In genomic region chr11:536841-537621, GRCh38 we compare ENCODE assay signal across 8 cellular contexts. TPM values are rescaled to one million over a fixed set of nuclear protein-coding genes. Genes with fewer than 3 reads are reported as not detected.
A peak's percentile ranks its signal among the peaks of the same experiment; 100 is the strongest.
DNase-seq lines count a peak whose midpoint lies in the region; ATAC-seq, FAIRE-seq and TF ChIP-seq lines count a peak whose summit lies in the region.

TSS of gene LRRC56 (plus strand) at chr11:537527. CDS start at chr11:540685, 3,158 bp downstream.

- no peak for DNase-seq in AG09309 (ENCODE audit: low read depth)
- peak; percentile 94 for DNase-seq in NCI-H82 (lab: John Stamatoyannopoulos, UW)
- peak; percentile 85 for DNase-seq in activated CD8-positive, alpha-beta memory T cell treated with anti-CD3 and anti-CD28 coated beads, Interleukin-2, amount 50 U/mL, for 1 hour (ENCODE audit: extremely low read depth)
- DNase-seq in endothelial cell of umbilical vein (ENCODE audit: low read depth, low spot score): peak; percentile 54
- DNase-seq in myocyte (ENCODE audit: low read depth): peak; percentile 34
- peak; percentile 82 to 91 for DNase-seq in stimulated activated CD8-positive, alpha-beta memory T cell treated with anti-CD3 and anti-CD28 coated beads, Interleukin-7, amount 100 ng/mL, for 4 hours (ENCODE audit: low read depth in 2 of 2)

- intact Hi-C loops in endothelial cell of umbilical vein (cut with micrococcal nuclease): loop anchor here (2.0 to 5.0 kb wide), 2 partner anchors 24 to 160 kb away; partner anchors contain the start of genes DEAF1, LMNTD2, RASSF7 and TMEM80

- H3K4me2 ChIP-seq in endothelial cell of umbilical vein (ENCODE audit: insufficient read depth, low read length): peak within 1 kb of the TSS; percentile 18

- FAIRE-seq in endothelial cell of umbilical vein (lab: Jason Lieb, UNC): peak; percentile 74

- no peaks in the 10 kb centered on the region for H4K20me1 ChIP-seq in endothelial cell of umbilical vein (replicated peaks; ENCODE audit: control insufficient read depth, extremely low read depth, insufficient read depth, low read length)

- H3K36me3 ChIP-seq in endothelial cell of umbilical vein (ENCODE audit: control insufficient read depth in 2 of 2, extremely low read depth in 1 of 2, insufficient read depth in 2 of 2, low read length in 2 of 2): peaks cover 4 to 10% of the 10 kb centered on the region in 2 experiments

- peak within 1 kb of the TSS; percentile 21 for H3K4me3 ChIP-seq in AG09309 (ENCODE audit: control insufficient read depth, low read depth, low read length)
- H3K4me3 ChIP-seq in endothelial cell of umbilical vein (replicated peaks in 1 of 3; ENCODE audit: insufficient read depth in 1 of 3, low read depth in 1 of 3, low read length in 3 of 3): peak within 1 kb of the TSS in 1 of 3 experiments; percentile 26

- H3K27ac ChIP-seq in endothelial cell of umbilical vein (ENCODE audit: insufficient read depth, low read depth, low read length): no peak within 1 kb of the TSS

- dilution Hi-C loops in endothelial cell of umbilical vein (cut with MboI; ENCODE audit: extremely low pct_ligation_motif_present, low sequenced_read_pairs): no loop called here

- no peaks in the 10 kb centered on the region for H3K27me3 ChIP-seq in endothelial cell of umbilical vein (ENCODE audit: control insufficient read depth in 2 of 2, insufficient read depth in 2 of 2, low read length in 2 of 2)

- H2AFZ ChIP-seq in endothelial cell of umbilical vein (ENCODE audit: low read depth, low read length): peak within 1 kb of the TSS; percentile 52

- no peaks in the 10 kb centered on the region for H3K9me3 ChIP-seq in endothelial cell of umbilical vein (replicated peaks; ENCODE audit: control insufficient read depth, insufficient read depth, low read length)

- H3K9me1 ChIP-seq in endothelial cell of umbilical vein (replicated peaks; ENCODE audit: control insufficient read depth, extremely low read depth, insufficient read depth, low read length): no peaks in the 10 kb centered on the region

- no peak for TF ChIP-seq CTCF in AG09309 (IDR thresholded peaks at IDR 0.05; ENCODE audit: control insufficient read depth, insufficient read depth, low read depth, low read length, missing control alignments)
- no peak for TF ChIP-seq CTCF in endothelial cell of umbilical vein (IDR thresholded peaks at IDR 0.05; ENCODE audit: extremely low read depth in 1 of 2, insufficient read depth in 1 of 2, low read depth in 1 of 2, low read length in 2 of 2)

- no peak within 1 kb of the TSS for H3K9ac ChIP-seq in endothelial cell of umbilical vein (replicated peaks; ENCODE audit: extremely low read depth, insufficient read depth, low read length)

- H3K4me1 ChIP-seq in endothelial cell of umbilical vein (ENCODE audit: control insufficient read depth, extremely low read depth, insufficient read depth, low read length): peaks cover 7% of the 10 kb centered on the region

- no peak for TF ChIP-seq POLR2A in endothelial cell of umbilical vein (IDR thresholded peaks at IDR 0.05; ENCODE audit: low read depth, low read length)

- ATAC-seq in GM19035 (IDR thresholded peaks at IDR 0.05; ENCODE audit: unreplicated experiment) (peak; percentile 51), HG03378 (IDR thresholded peaks at IDR 0.05; ENCODE audit: unreplicated experiment) (peak; percentile 62)

- no TSS peak for BruUV-seq in endothelial cell of umbilical vein (replicated peaks; lab: Mats Ljungman, UMichigan)

- CTCF ChIA-PET in endothelial cell of umbilical vein (lab: Charles Lee): interaction anchor here (1.6 to 2.1 kb wide), 2 partner anchors 18 to 189 kb away, joined by 3 to 11 read pairs; no protein-coding TSS in a partner anchor

- H3K79me2 ChIP-seq in endothelial cell of umbilical vein (ENCODE audit: control insufficient read depth, insufficient read depth, low read length): peaks cover 16% of the 10 kb centered on the region

- POLR2A ChIA-PET in endothelial cell of umbilical vein (lab: Charles Lee): interaction anchor here (0.6 kb wide), 1 partner anchor 189 kb away, joined by 3 read pairs; no protein-coding TSS in a partner anchor

TF ChIP-seq in endothelial cell of umbilical vein, 7 proteins besides CTCF, POLR2A, EP300 and RAD21:
- TF ChIP-seq GATA2 (IDR thresholded peaks at IDR 0.05; ENCODE audit: insufficient read depth, insufficient read length, low read depth, low read length): no peak
- no peak for TF ChIP-seq MYC (IDR thresholded peaks at IDR 0.05; ENCODE audit: low read depth, low read length)
- peak; percentile 90 for TF ChIP-seq MAX (IDR thresholded peaks at IDR 0.05; ENCODE audit: insufficient read depth, insufficient read length)
- peak; percentile 15 for TF ChIP-seq POLR2AphosphoS5 (IDR thresholded peaks at IDR 0.05; ENCODE audit: insufficient read depth, low read depth, low read length)
- TF ChIP-seq FOS (IDR thresholded peaks at IDR 0.05; ENCODE audit: borderline replicate concordance, insufficient read depth, low read length): no peak
- TF ChIP-seq JUN (IDR thresholded peaks at IDR 0.05; ENCODE audit: borderline replicate concordance, insufficient read depth, insufficient read length, low read depth): no peak
- TF ChIP-seq EZH2 (IDR thresholded peaks at IDR 0.05; ENCODE audit: borderline replicate concordance, low read depth, low read length, severe bottlenecking): no peak

RNA-seq across cellular contexts. Expression of gene LRRC56, which starts in this region (rescaled TPM):
- total RNA-seq in endothelial cell of umbilical vein: 0.55 and 0.90 TPM in 2 replicates
- 0.47 and 0.64 TPM in 2 replicates for polyA plus RNA-seq in endothelial cell of umbilical vein
- 0.21 and 0.34 TPM in 2 replicates for polyA plus RNA-seq in endothelial cell of umbilical vein (2011; cell fraction: cytosol; rRNA removed)
- polyA plus RNA-seq in endothelial cell of umbilical vein (2011; cell fraction: nucleus; rRNA removed): 1.7 and 2.3 TPM in 2 replicates
- 0.24 and 0.76 TPM in 2 replicates for polyA plus RNA-seq in endothelial cell of umbilical vein (2012)
- polyA minus RNA-seq in endothelial cell of umbilical vein: 0.34 and 0.40 TPM in 2 replicates
- polyA minus RNA-seq in endothelial cell of umbilical vein (2011; cell fraction: cytosol; rRNA and poly(A)+ RNA removed): 0.72 TPM
- 0.29 and 1.2 TPM in 2 replicates for polyA minus RNA-seq in endothelial cell of umbilical vein (2011; cell fraction: nucleus; rRNA and poly(A)+ RNA removed)
- total RNA-seq in myocyte: 1.3 and 2.3 TPM in 2 replicates
- polyA plus RNA-seq in myocyte (2012): 1.8 TPM
